In genomic region chr20:53009979-53010735, GRCh38 we compare ENCODE assay signal across 30 cellular contexts. TPM values are rescaled to one million over a fixed set of nuclear protein-coding genes. Genes with fewer than 3 reads are reported as not detected.
"Had no signal": no experiment of that assay in that cellular context is flagged by ENCODE, and none has a peak within 500 bp of the region (broad histone marks: within the 10 kb centered on the region; RNA-seq: fewer than 3 reads in every experiment).

No MANE protein-coding gene starts in this region.

- ATAC-seq: heart right ventricle; left cardiac atrium; left lung; mucosa of descending colon; natural killer cell treated with Interleukin-12 subunit alpha and Interleukin-12 subunit beta and Interleukin-15 and Interleukin-18, amount 100 ng/mL, for 72 hours; pancreas; sciatic nerve; stimulated activated effector memory CD8-positive, alpha-beta T cell treated with anti-CD3 and anti-CD28 coated beads, Interleukin-12 subunit alpha, Interleukin-12 subunit beta, amount 100 ng/mL, for 72 hours had no signal

- H3K27ac ChIP-seq: coronary artery, esophagus squamous epithelium, heart right ventricle, left lung, neutrophil, pancreas, stomach, thyroid gland had no signal

- H3K4me3 ChIP-seq: coronary artery, esophagus squamous epithelium, heart right ventricle, left lung, mucosa of descending colon, pancreas, smooth muscle cell, stomach, thyroid gland had no signal

- H3K36me3 Mint-ChIP-seq: stimulated activated effector memory CD8-positive, alpha-beta T cell treated with anti-CD3 and anti-CD28 coated beads, Interleukin-12 subunit alpha, Interleukin-12 subunit beta, amount 100 ng/mL, for 72 hours had no signal

- H3K4me3 Mint-ChIP-seq: mesothelial cell of epicardium; naive B cell; natural killer cell treated with Interleukin-12 subunit alpha and Interleukin-12 subunit beta and Interleukin-15 and Interleukin-18, amount 100 ng/mL, for 72 hours; neural crest cell; stimulated activated effector memory CD8-positive, alpha-beta T cell treated with anti-CD3 and anti-CD28 coated beads, Interleukin-12 subunit alpha, Interleukin-12 subunit beta, amount 100 ng/mL, for 72 hours had no signal

- H3K27me3 Mint-ChIP-seq: progenitor cell of endocrine pancreas had no signal

- DNase-seq: dermis blood vessel endothelial cell; effector memory CD4-positive, alpha-beta T cell; esophagus squamous epithelium; foreskin melanocyte; glutamatergic neuron; heart right ventricle; hippocampal formation; left cardiac atrium; left lung; mesenchymal stem cell; mucosa of descending colon; naive B cell; pancreas; stimulated activated CD4-positive, alpha-beta T cell treated with anti-CD3 and anti-CD28 coated beads, Interleukin-12 subunit alpha, Interleukin-12 subunit beta, amount 100 ng/mL, for 4 hours; stimulated activated CD4-positive, alpha-beta T cell treated with anti-CD3 and anti-CD28 coated beads, Interleukin-1b, Interleukin-23, amount 100 ng/mL, for 48 hours; stimulated activated CD4-positive, alpha-beta T cell treated with anti-CD3 and anti-CD28 coated beads, Interleukin-4, amount 100 ng/mL, for 1 hour; stimulated activated naive CD4-positive, alpha-beta T cell treated with Interleukin-2 at 50 U/mL for 16 hours; stomach; thyroid gland; trophoblast cell had no signal

- H3K27me3 ChIP-seq: esophagus squamous epithelium, left lung, neutrophil, pancreas, stomach, thyroid gland had no signal

- H3K4me2 ChIP-seq: smooth muscle cell had no signal

- H3K36me3 ChIP-seq: esophagus squamous epithelium, heart right ventricle, left lung, neutrophil, pancreas, stomach, thyroid gland had no signal

- H3K4me1 ChIP-seq: esophagus squamous epithelium, left lung, pancreas, stomach, thyroid gland had no signal

- H3K27ac Mint-ChIP-seq: mesothelial cell of epicardium; naive B cell; natural killer cell treated with Interleukin-12 subunit alpha and Interleukin-12 subunit beta and Interleukin-15 and Interleukin-18, amount 100 ng/mL, for 72 hours; progenitor cell of endocrine pancreas; stimulated activated effector memory CD8-positive, alpha-beta T cell treated with anti-CD3 and anti-CD28 coated beads, Interleukin-12 subunit alpha, Interleukin-12 subunit beta, amount 100 ng/mL, for 72 hours had no signal

- H3K9me3 ChIP-seq: esophagus squamous epithelium, mucosa of descending colon, neutrophil, pancreas, thyroid gland had no signal

- H3K4me1 Mint-ChIP-seq: stimulated activated effector memory CD8-positive, alpha-beta T cell treated with anti-CD3 and anti-CD28 coated beads, Interleukin-12 subunit alpha, Interleukin-12 subunit beta, amount 100 ng/mL, for 72 hours had no signal

RNA-seq across cellular contexts. Expression of gene TSHZ2, which starts 38.0 kb away (rescaled TPM):
- total RNA-seq: endothelial cell of umbilical vein had no signal
- polyA plus RNA-seq: endothelial cell of umbilical vein had no signal
